Comparison of ENCODE assay signal across 8 cellular contexts in the genomic region with DNA sequence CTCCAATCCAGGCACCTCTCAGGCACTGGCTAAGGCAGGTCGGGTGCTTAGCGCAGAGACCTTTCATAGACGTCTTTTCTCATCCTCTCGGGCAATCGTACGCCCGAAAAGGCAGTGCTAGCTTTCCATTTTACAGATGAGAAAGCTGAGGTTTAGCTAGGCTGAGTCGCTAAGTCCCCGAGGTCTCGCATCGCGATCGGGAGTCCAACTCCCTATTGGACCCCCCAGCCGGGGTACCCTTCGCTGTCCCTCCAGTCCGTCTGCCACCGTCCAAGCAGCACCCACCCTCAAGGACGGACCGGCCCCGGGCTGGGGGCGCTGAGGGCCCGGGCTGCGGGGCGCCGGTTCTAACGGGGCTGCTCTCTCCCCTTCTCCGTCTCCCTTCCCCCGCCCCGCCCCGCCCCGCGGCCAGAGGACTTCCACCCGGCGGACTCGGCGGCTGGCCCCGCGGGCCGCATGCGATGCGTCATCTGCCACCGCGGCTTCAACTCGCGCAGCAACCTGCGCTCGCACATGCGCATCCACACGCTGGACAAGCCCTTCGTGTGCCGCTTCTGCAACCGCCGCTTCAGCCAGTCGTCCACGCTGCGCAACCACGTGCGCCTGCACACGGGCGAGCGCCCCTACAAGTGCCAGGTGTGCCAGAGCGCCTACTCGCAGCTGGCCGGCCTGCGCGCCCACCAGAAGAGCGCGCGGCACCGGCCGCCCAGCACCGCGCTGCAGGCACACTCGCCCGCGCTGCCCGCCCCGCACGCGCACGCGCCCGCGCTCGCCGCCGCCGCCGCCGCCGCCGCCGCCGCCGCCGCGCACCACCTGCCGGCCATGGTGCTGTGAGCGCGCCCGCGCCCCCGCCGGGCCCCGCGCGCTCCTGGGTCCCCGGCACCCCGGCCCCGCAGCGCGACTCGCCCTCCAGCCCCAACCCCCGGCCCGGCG. TPM values are rescaled to one million over a fixed set of nuclear protein-coding genes. Genes with fewer than 3 reads are reported as not detected.
DNase-seq lines count a peak whose midpoint lies in the region; ATAC-seq and TF ChIP-seq lines count a peak whose summit lies in the region.

No MANE protein-coding gene starts in this region.

- peak overlapping the region; percentile 76 for H3K9ac ChIP-seq in NT2/D1 (ENCODE audit: insufficient read length, low read depth)

- BruUV-seq in Calu3 (replicated peaks; lab: Mats Ljungman, UMichigan): no TSS peak

- DNase-seq in Calu3: peak; percentile 70
- DNase-seq in NT2/D1 (ENCODE audit: low read depth, low spot score): no peak
- peak; percentile 33 for DNase-seq in activated T-cell treated with anti-CD3 and anti-CD28 coated beads for 4 hours
- peak; percentile 88 for DNase-seq in myocyte (ENCODE audit: low read depth)
- DNase-seq in stimulated activated naive CD4-positive, alpha-beta T cell (lab: John Stamatoyannopoulos, UW): peak in 4 of 6 experiments; percentile 30 to 41 (median 37)

- H3K4me3 ChIP-seq in NT2/D1 (ENCODE audit: insufficient read length, low read depth): peak overlapping the region; percentile 62
- peak overlapping the region; percentile 55 to 62 for H3K4me3 ChIP-seq in esophagus (ENCODE audit: low read depth in 1 of 2, low read length in 2 of 2)

- H3K4me3 Mint-ChIP-seq in Calu3 (ENCODE audit: low read depth, unreplicated experiment): peak overlapping the region; percentile 65

- peak; percentile 51 for ATAC-seq in HG03354 (IDR thresholded peaks at IDR 0.05; ENCODE audit: poor library complexity, severe bottlenecking, unreplicated experiment)
- no peak for ATAC-seq in GM21528 (IDR thresholded peaks at IDR 0.05; ENCODE audit: low FRiP score, unreplicated experiment)

- peaks cover 14% of the 10 kb centered on the region for H3K27me3 Mint-ChIP-seq in Calu3 (ENCODE audit: unreplicated experiment)

- TF ChIP-seq CTCF in Calu3 (IDR thresholded peaks at IDR 0.05; ENCODE audit: unreplicated experiment): no peak

- peaks cover 7% of the 10 kb centered on the region for H3K4me1 Mint-ChIP-seq in Calu3 (ENCODE audit: low read depth, unreplicated experiment)

- peaks cover 10% of the 10 kb centered on the region for H3K36me3 Mint-ChIP-seq in Calu3 (ENCODE audit: insufficient read depth, unreplicated experiment)

- H3K4me1 ChIP-seq in NT2/D1 (ENCODE audit: insufficient read depth, insufficient read length): peaks cover 6% of the 10 kb centered on the region
- peaks cover 9 to 13% of the 10 kb centered on the region in 2 donors for H3K4me1 ChIP-seq in esophagus (ENCODE audit: control insufficient read depth in 2 of 2, insufficient read depth in 2 of 2, low read length in 1 of 2)

- H3K36me3 ChIP-seq in NT2/D1 (ENCODE audit: insufficient read depth, insufficient read length, low read length) (no peaks in the 10 kb centered on the region), esophagus (ENCODE audit: control insufficient read depth in 2 of 2, insufficient read depth in 2 of 2, low read length in 1 of 2) (no peaks in the 10 kb centered on the region)

- 2 to 4% methylated on average over 64 to 116 of the region's 116 CpGs for WGBS in esophagus, 2 donors

- CTCF ChIA-PET in Calu3 (lab: Charles Lee): no interaction called here

- H3K9me3 ChIP-seq in NT2/D1 (ENCODE audit: insufficient read depth, low read length) (peaks cover 10% of the 10 kb centered on the region; the same call in 1 of the 2 replicates), esophagus (ENCODE audit: control insufficient read depth in 2 of 2, insufficient read depth in 1 of 2, low read depth in 1 of 2, low read length in 1 of 2) (no peaks in the 10 kb centered on the region)

- H3K9me3 Mint-ChIP-seq in Calu3 (ENCODE audit: low read depth, unreplicated experiment): no peaks in the 10 kb centered on the region

- peaks cover 37% of the 10 kb centered on the region for H3K27me3 ChIP-seq in NT2/D1 (ENCODE audit: insufficient read depth, insufficient read length)
- no peaks in the 10 kb centered on the region for H3K27me3 ChIP-seq in esophagus (ENCODE audit: control insufficient read depth in 1 of 2, insufficient read depth in 2 of 2, low read length in 2 of 2)

- intact Hi-C loops in Calu3 (cut with micrococcal nuclease; ENCODE audit: unreplicated experiment): no loop called here

- no peak overlapping the region for H3K27ac Mint-ChIP-seq in Calu3 (ENCODE audit: unreplicated experiment)

- H3K27ac ChIP-seq in esophagus (ENCODE audit: low read depth in 2 of 2, low read length in 1 of 2): no peak overlapping the region

RNA-seq across cellular contexts. Expression of gene EXOSC2, which starts 12.5 kb away (rescaled TPM):
- total RNA-seq in Calu3 (2022) (42.9 and 43.0 TPM in 2 replicates), myocyte (17.4 and 21.4 TPM in 2 replicates)
- polyA plus RNA-seq in esophagus: 10 to 100 TPM; 14.3 to 17.4 TPM
- 13.7 TPM for polyA plus RNA-seq in myocyte (2012)

RNA-seq across cellular contexts. Expression of gene PRDM12, which starts 16.7 kb away (rescaled TPM):
- not detected in 2 replicates for total RNA-seq in Calu3 (2022)
- under 1 TPM in 1 of 2 donors, not detected in 1; 0.04 TPM for polyA plus RNA-seq in esophagus
- total RNA-seq in myocyte: not detected in 2 replicates
- 0.04 TPM for polyA plus RNA-seq in myocyte (2012)
